In the genomic region with DNA sequence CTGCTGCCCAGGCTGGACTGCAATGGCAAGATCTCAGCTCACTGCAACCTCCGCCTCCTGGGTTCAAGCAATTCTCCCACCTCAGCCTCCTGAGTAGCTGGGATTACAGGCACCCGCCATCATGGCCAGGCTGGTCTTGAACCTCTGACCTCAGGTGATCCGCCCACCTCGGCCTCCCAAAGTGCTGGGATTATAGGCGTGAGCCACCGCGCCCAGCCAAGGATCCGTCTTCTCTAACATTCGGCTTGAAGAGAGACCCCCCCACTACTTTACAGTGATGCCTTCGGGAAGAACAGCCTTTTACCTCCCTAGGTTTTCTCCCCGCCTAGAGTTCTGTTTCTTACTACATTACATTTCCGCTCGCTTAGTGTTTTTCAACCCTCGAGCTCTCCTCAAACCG, we compare ENCODE assay signal across 6 cellular contexts. TPM values are rescaled to one million over a fixed set of nuclear protein-coding genes. Genes with fewer than 3 reads are reported as not detected.
DNase-seq lines count a peak whose midpoint lies in the region; ATAC-seq and TF ChIP-seq lines count a peak whose summit lies in the region.
"Not testable (repeated sequence)": the region's sequence is repeated elsewhere in the genome, so short reads cannot be mapped to it uniquely, and the experiment has no call there.

No MANE protein-coding gene starts in this region.

- H3K27ac Mint-ChIP-seq in activated CD4-positive, alpha-beta T cell treated with anti-CD3 and anti-CD28 coated beads, Interleukin-2, amount 10 ng/mL, durations not matched to agents 24 days and 14 days = peak overlapping the region; percentile 29
- peak overlapping the region; percentile 37 for H3K27ac Mint-ChIP-seq in nephron progenitor cell

- not testable (repeated sequence) for ATAC-seq in left lobe of liver, sciatic nerve

- intact Hi-C loops in activated CD4-positive, alpha-beta T cell treated with anti-CD3 and anti-CD28 coated beads, Interleukin-2, amount 10 ng/mL, durations not matched to agents 24 days and 14 days (cut with micrococcal nuclease); cardiac septum (cut with DNase I); sciatic nerve (cut with DNase I): not testable (repeated sequence)

- not testable (repeated sequence) for H3K9me3 Mint-ChIP-seq in activated CD4-positive, alpha-beta T cell treated with anti-CD3 and anti-CD28 coated beads, Interleukin-2, amount 10 ng/mL, durations not matched to agents 24 days and 14 days; nephron progenitor cell

- H3K36me3 Mint-ChIP-seq in activated CD4-positive, alpha-beta T cell treated with anti-CD3 and anti-CD28 coated beads, Interleukin-2, amount 10 ng/mL, durations not matched to agents 24 days and 14 days (ENCODE audit: low read depth) = peaks cover 12% of the 10 kb centered on the region
- peaks cover 29% of the 10 kb centered on the region for H3K36me3 Mint-ChIP-seq in nephron progenitor cell (ENCODE audit: low read depth)

- not testable (repeated sequence) for DNase-seq in activated CD4-positive, alpha-beta T cell treated with anti-CD3 and anti-CD28 coated beads, Interleukin-2, amount 10 ng/mL, durations not matched to agents 24 days and 14 days; nephron progenitor cell
- peak; percentile 28 for DNase-seq in activated effector memory CD4-positive, alpha-beta T cell treated with anti-CD3 and anti-CD28 coated beads, Interleukin-2, amount 50 U/mL, for 16 hours
- DNase-seq in cardiac septum (ENCODE audit: low spot score) (peak; percentile 49), left lobe of liver (ENCODE audit: low spot score) (peak; percentile 30), sciatic nerve (ENCODE audit: low spot score) (peak; percentile 26)

- H3K27me3 Mint-ChIP-seq in activated CD4-positive, alpha-beta T cell treated with anti-CD3 and anti-CD28 coated beads, Interleukin-2, amount 10 ng/mL, durations not matched to agents 24 days and 14 days; nephron progenitor cell (ENCODE audit: low read depth, poor library complexity): not testable (repeated sequence)

- not testable (repeated sequence) for H3K4me3 Mint-ChIP-seq in activated CD4-positive, alpha-beta T cell treated with anti-CD3 and anti-CD28 coated beads, Interleukin-2, amount 10 ng/mL, durations not matched to agents 24 days and 14 days; nephron progenitor cell

- TF ChIP-seq CTCF in nephron progenitor cell (IDR thresholded peaks at IDR 0.05) = not testable (repeated sequence)

- H3K4me1 Mint-ChIP-seq in activated CD4-positive, alpha-beta T cell treated with anti-CD3 and anti-CD28 coated beads, Interleukin-2, amount 10 ng/mL, durations not matched to agents 24 days and 14 days = not testable (repeated sequence)
- peaks cover 21% of the 10 kb centered on the region for H3K4me1 Mint-ChIP-seq in nephron progenitor cell

RNA-seq across cellular contexts. Expression of a gene that starts 22.6 kb away (rescaled TPM):
- 33.7 and 36.2 TPM in 2 replicates for total RNA-seq in activated CD4-positive, alpha-beta T cell treated with anti-CD3 and anti-CD28 coated beads, Interleukin-2, amount 10 ng/mL, durations not matched to agents 24 days and 14 days
- 135 TPM for total RNA-seq in cardiac septum
- total RNA-seq in left lobe of liver = 297 TPM
- total RNA-seq in sciatic nerve = 52.9 TPM
